In the genomic region with DNA sequence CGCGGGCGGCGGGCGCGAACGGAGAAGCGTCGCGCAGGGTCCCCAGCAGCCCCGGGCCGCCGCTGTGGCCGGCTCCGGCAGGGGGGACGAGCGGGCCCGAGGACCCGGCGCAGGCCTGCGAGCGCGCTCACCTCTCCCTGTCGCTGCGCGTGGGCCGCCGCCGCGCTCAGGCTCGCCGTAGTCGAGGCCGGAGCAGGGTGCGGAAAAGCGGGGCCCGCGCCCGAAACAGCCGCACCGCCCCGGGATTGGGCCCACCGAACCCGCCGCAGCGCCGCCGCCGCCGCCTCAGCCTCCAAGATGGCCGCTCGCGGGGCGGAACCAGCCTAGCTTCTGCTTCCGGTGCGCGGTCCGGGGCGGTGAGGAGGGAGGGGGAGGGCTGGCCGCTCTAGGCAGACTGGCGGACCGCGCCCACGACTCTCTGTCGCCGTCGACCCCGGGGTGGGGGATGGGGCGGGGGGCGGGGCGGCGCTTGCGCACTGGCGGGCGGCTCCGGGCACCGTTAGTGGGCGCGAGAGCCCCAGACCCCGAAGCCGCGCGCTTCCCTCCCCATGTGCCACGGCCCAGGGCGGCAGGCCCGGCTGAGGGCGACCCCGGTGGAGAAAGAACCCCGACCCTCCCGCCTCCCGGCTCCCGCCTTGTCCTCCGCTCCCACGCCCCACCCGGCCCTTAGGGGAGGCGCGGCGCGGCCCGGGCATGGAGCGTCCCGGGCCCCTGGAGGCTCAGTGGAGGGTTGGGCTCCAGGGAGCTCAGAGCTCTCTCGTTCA, we compare ENCODE assay signal across 1 cellular context.
A peak's percentile ranks its signal among the peaks of the same experiment; 100 is the strongest.
TF ChIP-seq lines count a peak whose summit lies in the region.

Gene UBE2J2 (minus strand): TSS at position 320 of the 764 bp plus-strand sequence. CDS start 5,862 bp downstream, outside the sequence.

TF ChIP-seq in K562, 482 proteins besides CTCF, POLR2A, EP300 and RAD21 (continued from another document and continues in another):
- TF ChIP-seq, protein P1, sequence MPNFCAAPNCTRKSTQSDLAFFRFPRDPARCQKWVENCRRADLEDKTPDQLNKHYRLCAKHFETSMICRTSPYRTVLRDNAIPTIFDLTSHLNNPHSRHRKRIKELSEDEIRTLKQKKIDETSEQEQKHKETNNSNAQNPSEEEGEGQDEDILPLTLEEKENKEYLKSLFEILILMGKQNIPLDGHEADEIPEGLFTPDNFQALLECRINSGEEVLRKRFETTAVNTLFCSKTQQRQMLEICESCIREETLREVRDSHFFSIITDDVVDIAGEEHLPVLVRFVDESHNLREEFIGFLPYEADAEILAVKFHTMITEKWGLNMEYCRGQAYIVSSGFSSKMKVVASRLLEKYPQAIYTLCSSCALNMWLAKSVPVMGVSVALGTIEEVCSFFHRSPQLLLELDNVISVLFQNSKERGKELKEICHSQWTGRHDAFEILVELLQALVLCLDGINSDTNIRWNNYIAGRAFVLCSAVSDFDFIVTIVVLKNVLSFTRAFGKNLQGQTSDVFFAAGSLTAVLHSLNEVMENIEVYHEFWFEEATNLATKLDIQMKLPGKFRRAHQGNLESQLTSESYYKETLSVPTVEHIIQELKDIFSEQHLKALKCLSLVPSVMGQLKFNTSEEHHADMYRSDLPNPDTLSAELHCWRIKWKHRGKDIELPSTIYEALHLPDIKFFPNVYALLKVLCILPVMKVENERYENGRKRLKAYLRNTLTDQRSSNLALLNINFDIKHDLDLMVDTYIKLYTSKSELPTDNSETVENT (CRISPR knock-in tag; IDR thresholded peaks at IDR 0.05), result peak; percentile 99
- TF ChIP-seq CREB3 (tag; conservative IDR thresholded peaks at IDR 0.05; ENCODE audit: low read depth), result no peak
- TF ChIP-seq KAT8 (IDR thresholded peaks at IDR 0.05; ENCODE audit: low read depth), result no peak
- TF ChIP-seq, protein P2, sequence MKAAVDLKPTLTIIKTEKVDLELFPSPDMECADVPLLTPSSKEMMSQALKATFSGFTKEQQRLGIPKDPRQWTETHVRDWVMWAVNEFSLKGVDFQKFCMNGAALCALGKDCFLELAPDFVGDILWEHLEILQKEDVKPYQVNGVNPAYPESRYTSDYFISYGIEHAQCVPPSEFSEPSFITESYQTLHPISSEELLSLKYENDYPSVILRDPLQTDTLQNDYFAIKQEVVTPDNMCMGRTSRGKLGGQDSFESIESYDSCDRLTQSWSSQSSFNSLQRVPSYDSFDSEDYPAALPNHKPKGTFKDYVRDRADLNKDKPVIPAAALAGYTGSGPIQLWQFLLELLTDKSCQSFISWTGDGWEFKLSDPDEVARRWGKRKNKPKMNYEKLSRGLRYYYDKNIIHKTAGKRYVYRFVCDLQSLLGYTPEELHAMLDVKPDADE (conservative IDR thresholded peaks at IDR 0.05; ENCODE audit: control insufficient read depth, low read depth, low read length), result 0 out of 2 replicates have a peak, but pooled peaks have one; percentile 25
- no peak for TF ChIP-seq HIVEP1 (CRISPR knock-in tag; IDR thresholded peaks at IDR 0.05)
- TF ChIP-seq FOXJ3 (CRISPR knock-in tag; IDR thresholded peaks at IDR 0.05), result no peak
- peak; percentile 62; the same call in 1 of the 2 replicates for TF ChIP-seq L3MBTL2 (IDR thresholded peaks at IDR 0.05)
- TF ChIP-seq TBL1XR1 (IDR thresholded peaks at IDR 0.05; ENCODE audit: low read length in 2 of 2), result no peak
- TF ChIP-seq CREBBP (IDR thresholded peaks at IDR 0.05; ENCODE audit: low read depth, low read length), result no peak
- TF ChIP-seq MCM5 (IDR thresholded peaks at IDR 0.05; ENCODE audit: low read depth), result no peak
- peak; percentile 25 for TF ChIP-seq FIP1L1 (IDR thresholded peaks at IDR 0.05; ENCODE audit: low read depth, low read length, poor library complexity, severe bottlenecking)
- TF ChIP-seq HLTF (IDR thresholded peaks at IDR 0.05), result 0 out of 2 replicates have a peak, but pooled peaks have one; percentile 13
- TF ChIP-seq MTA1 (IDR thresholded peaks at IDR 0.05; ENCODE audit: borderline replicate concordance), result no peak
- TF ChIP-seq ID3 (CRISPR knock-in tag; IDR thresholded peaks at IDR 0.05), result no peak
- TF ChIP-seq ID3 (tag; IDR thresholded peaks at IDR 0.05), result peak; percentile 73; the same call in 1 of the 2 replicates
- no peak for TF ChIP-seq NR0B1 (IDR thresholded peaks at IDR 0.05; ENCODE audit: partially characterized antibody)
- TF ChIP-seq, protein P3, sequence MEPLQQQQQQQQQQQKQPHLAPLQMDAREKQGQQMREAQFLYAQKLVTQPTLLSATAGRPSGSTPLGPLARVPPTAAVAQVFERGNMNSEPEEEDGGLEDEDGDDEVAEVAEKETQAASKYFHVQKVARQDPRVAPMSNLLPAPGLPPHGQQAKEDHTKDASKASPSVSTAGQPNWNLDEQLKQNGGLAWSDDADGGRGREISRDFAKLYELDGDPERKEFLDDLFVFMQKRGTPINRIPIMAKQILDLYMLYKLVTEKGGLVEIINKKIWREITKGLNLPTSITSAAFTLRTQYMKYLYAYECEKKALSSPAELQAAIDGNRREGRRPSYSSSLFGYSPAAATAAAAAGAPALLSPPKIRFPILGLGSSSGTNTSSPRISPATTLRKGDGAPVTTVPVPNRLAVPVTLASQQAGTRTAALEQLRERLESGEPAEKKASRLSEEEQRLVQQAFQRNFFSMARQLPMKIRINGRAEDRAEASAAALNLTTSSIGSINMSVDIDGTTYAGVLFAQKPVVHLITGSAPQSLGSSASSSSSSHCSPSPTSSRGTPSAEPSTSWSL (CRISPR knock-in tag; IDR thresholded peaks at IDR 0.05; ENCODE audit: borderline replicate concordance), result no peak
- TF ChIP-seq, protein P4, sequence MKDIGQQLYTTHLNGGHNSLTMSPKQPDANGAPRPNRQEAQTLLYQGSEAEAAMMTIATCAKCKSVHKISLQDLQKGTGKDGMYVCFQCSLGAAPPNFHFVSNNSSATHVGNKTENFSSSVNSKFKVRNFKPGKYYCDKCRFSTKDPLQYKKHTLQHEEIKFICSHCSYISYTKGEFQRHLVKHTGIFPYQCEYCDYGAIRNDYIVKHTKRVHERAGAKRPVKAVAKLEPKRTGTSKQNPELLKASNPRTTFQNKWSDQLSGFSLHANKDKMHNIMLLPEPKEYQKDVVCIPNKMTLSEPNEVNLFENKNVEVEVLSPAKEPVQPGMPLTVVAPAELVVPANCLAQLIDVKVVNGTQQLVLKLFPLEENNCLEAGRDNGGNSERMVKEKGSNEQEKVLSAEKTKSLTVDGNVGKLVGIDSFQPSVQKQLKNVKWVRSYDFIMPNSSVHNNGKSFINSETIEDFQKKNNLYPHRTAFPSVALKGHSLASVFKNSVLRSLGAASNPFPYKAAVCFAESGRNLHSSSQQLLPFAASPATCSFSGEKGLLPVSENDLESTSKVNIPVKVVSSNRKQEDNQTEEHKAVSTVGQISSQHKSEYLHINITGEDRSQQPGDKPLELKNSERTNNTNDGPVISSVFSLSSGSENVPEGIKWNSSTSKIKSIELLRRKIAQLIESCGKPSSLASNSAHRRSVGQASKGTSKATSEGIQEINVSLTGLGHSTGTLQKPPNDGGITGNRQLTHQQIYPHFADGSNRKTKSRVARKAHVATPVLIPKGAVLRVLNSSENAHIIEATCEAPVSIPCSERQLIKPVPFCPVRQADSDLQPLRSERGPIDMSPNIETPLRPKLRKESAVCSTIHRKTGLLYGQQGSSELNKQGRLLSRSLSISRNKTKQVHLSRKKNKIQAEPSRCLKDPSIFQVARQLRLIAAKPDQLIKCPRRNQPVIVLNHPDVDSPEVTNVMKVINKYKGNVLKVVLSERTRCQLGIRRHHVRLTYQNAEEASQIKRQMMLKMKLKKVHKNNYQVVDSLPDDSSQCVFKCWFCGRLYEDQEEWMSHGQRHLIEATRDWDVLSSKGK (CRISPR knock-in tag; IDR thresholded peaks at IDR 0.05), result no peak
- TF ChIP-seq NR2F6 (CRISPR knock-in tag; IDR thresholded peaks at IDR 0.05), result no peak
- no peak for TF ChIP-seq NFRKB (IDR thresholded peaks at IDR 0.05; ENCODE audit: low read depth)
- TF ChIP-seq BDP1 (IDR thresholded peaks at IDR 0.05; ENCODE audit: insufficient read depth, insufficient read length), result no peak
- no peak for TF ChIP-seq ZNF354B (CRISPR knock-in tag; IDR thresholded peaks at IDR 0.05)
- peak; percentile 97 for TF ChIP-seq SP2 (IDR thresholded peaks at IDR 0.05; ENCODE audit: extremely low read depth, low read depth, low read length, poor library complexity, severe bottlenecking)
- no peak for TF ChIP-seq NCOA1 (IDR thresholded peaks at IDR 0.05; ENCODE audit: low read depth)
- no peak for TF ChIP-seq WHSC1 (IDR thresholded peaks at IDR 0.05; ENCODE audit: low read length)
- TF ChIP-seq JUN (IDR thresholded peaks at IDR 0.05; ENCODE audit: borderline replicate concordance, low read depth, low read length), result no peak
- no peak for TF ChIP-seq JUN (CRISPR knock-in tag; IDR thresholded peaks at IDR 0.05; ENCODE audit: borderline replicate concordance)
- peak; percentile 53 for TF ChIP-seq CHD2 (IDR thresholded peaks at IDR 0.05; ENCODE audit: low read depth, low read length)
- TF ChIP-seq ZNF507 (tag; conservative IDR thresholded peaks at IDR 0.05), result no peak
- 0 out of 2 replicates have a peak, but pooled peaks have one; percentile 51 for TF ChIP-seq HDAC2 (IDR thresholded peaks at IDR 0.05)
- TF ChIP-seq SAP30 (IDR thresholded peaks at IDR 0.05; ENCODE audit: borderline replicate concordance, insufficient read depth, low read depth, low read length, poor library complexity, severe bottlenecking), result no peak
- no peak for TF ChIP-seq ARHGAP35 (IDR thresholded peaks at IDR 0.05; ENCODE audit: partially characterized antibody)
- TF ChIP-seq HNRNPLL (IDR thresholded peaks at IDR 0.05; ENCODE audit: low read depth, low read length, poor library complexity, severe bottlenecking), result no peak
- peak; percentile 39; the same call in 1 of the 2 replicates for TF ChIP-seq PML (IDR thresholded peaks at IDR 0.05; ENCODE audit: low read length)
- peak; percentile 39; the same call in 1 of the 2 replicates for TF ChIP-seq FOSL1 (tag; conservative IDR thresholded peaks at IDR 0.05)
- no peak for TF ChIP-seq EZH2 (IDR thresholded peaks at IDR 0.05; ENCODE audit: borderline replicate concordance, low read depth, low read length)
- TF ChIP-seq SMC3 (conservative IDR thresholded peaks at IDR 0.05; ENCODE audit: insufficient read depth, low read depth, low read length), result 0 out of 2 replicates have a peak, but pooled peaks have one; percentile 2
- TF ChIP-seq GTF2F1 (IDR thresholded peaks at IDR 0.05; ENCODE audit: low read depth, low read length), result no peak
- TF ChIP-seq, protein P5, sequence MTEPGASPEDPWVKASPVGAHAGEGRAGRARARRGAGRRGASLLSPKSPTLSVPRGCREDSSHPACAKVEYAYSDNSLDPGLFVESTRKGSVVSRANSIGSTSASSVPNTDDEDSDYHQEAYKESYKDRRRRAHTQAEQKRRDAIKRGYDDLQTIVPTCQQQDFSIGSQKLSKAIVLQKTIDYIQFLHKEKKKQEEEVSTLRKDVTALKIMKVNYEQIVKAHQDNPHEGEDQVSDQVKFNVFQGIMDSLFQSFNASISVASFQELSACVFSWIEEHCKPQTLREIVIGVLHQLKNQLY (CRISPR knock-in tag; conservative IDR thresholded peaks at IDR 0.05), result 0 out of 4 replicates have a peak, but pooled peaks of 1 of the 2 experiments have one; percentile 43
- no peak for TF ChIP-seq PURB (CRISPR knock-in tag; IDR thresholded peaks at IDR 0.05; ENCODE audit: low read depth)
- no peak for TF ChIP-seq NBN (IDR thresholded peaks at IDR 0.05; ENCODE audit: low read depth)
- no peak for TF ChIP-seq FOS (IDR thresholded peaks at IDR 0.05; ENCODE audit: extremely low read depth, insufficient read length)
- no peak for TF ChIP-seq ZNF280A (IDR thresholded peaks at IDR 0.05; ENCODE audit: low read depth, partially characterized antibody)
- no peak for TF ChIP-seq ZNF274 (IDR thresholded peaks at IDR 0.05; ENCODE audit: borderline replicate concordance, low read depth, low read length)
- TF ChIP-seq ELF4 (CRISPR knock-in tag; IDR thresholded peaks at IDR 0.05), result no peak
- TF ChIP-seq ZNF3 (CRISPR knock-in tag; IDR thresholded peaks at IDR 0.05), result no peak
- TF ChIP-seq TGIF2 (CRISPR knock-in tag; IDR thresholded peaks at IDR 0.05), result no peak; the same call in 1 of the 2 replicates
- no peak for TF ChIP-seq MAFG (tag; conservative IDR thresholded peaks at IDR 0.05)
- TF ChIP-seq MTA2 (IDR thresholded peaks at IDR 0.05; ENCODE audit: low read depth), result no peak
- TF ChIP-seq ETV5 (CRISPR knock-in tag; IDR thresholded peaks at IDR 0.05; ENCODE audit: low read depth), result peak; percentile 75; the same call in 1 of the 2 replicates
- TF ChIP-seq THRAP3 (IDR thresholded peaks at IDR 0.05; ENCODE audit: borderline replicate concordance), result no peak
- TF ChIP-seq SETDB1 (IDR thresholded peaks at IDR 0.05; ENCODE audit: low read length), result no peak
- TF ChIP-seq NR3C1 (CRISPR knock-in tag; IDR thresholded peaks at IDR 0.05), result 0 out of 2 replicates have a peak, but pooled peaks have one; percentile 30
- TF ChIP-seq KLF16 (IDR thresholded peaks at IDR 0.05), result no peak
- peak; percentile 91 for TF ChIP-seq SIN3B (IDR thresholded peaks at IDR 0.05; ENCODE audit: low read depth)
- TF ChIP-seq ZNF165 (CRISPR knock-in tag; IDR thresholded peaks at IDR 0.05; ENCODE audit: borderline replicate concordance), result no peak
